ENCODE assay signal across 8 cellular contexts in the genomic region with DNA sequence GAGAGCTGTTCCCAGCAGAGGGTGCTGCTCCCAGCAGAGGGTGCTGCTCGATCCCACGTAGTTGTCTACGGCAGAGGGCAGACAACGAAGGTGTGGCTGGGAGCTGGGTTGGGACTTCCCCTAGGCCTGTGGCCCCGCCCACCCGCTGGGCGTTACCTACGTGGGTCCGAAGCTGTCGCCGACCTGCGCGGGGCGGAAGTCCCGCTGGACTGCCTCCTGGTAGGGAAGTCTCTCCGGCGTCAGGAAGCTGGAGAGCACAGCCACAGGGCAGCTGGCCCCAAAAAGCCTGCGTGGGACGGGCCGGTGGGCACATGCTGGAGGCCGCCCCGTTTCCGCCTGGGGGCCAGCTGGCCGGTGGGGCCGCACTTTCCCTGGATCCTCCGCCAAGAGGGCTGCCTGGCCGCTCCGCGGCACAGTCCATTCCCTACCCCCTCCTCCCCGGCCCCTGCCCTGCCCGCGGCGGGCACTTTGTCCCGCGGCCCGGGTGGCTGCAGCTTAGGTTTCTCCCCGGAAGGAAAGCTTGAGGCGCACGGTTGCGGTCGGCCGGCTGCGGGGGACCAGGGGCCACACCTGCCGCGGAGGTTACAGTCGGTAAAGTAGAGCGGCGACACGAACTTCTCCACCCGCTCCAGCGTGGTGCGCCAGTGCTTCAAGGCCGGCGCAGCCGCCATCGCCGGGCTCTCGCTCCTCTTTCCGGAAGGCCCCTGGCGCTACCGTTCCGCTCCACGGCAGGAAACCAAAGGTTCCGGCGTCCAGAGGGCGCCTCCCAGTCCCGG. TPM values are rescaled to one million over a fixed set of nuclear protein-coding genes. Genes with fewer than 3 reads are reported as not detected.
DNase-seq lines count a peak whose midpoint lies in the region; ATAC-seq and TF ChIP-seq lines count a peak whose summit lies in the region.

A gene (minus strand): TSS at position 695 of the 776 bp plus-strand sequence. CDS start 24 bp downstream, at position 671.

- H3K36me3 ChIP-seq in right atrium auricular region (peaks cover 61% of the 10 kb centered on the region), uterus (no peaks in the 10 kb centered on the region)

- peak; percentile 48 to 71 for TF ChIP-seq POLR2A in uterus (IDR thresholded peaks at IDR 0.05)

- ATAC-seq in GM18502 (IDR thresholded peaks at IDR 0.05; ENCODE audit: poor library complexity, unreplicated experiment) (peak; percentile 81), HG02970 (IDR thresholded peaks at IDR 0.05; ENCODE audit: low FRiP score, unreplicated experiment) (peak; percentile 76)

- H3K27me3 ChIP-seq in right atrium auricular region (no peaks in the 10 kb centered on the region), uterus (no peaks in the 10 kb centered on the region)

- H3K4me1 ChIP-seq in right atrium auricular region (peaks cover 0 to 22% of the 10 kb centered on the region in 2 donors), uterus (no peaks in the 10 kb centered on the region)

- H3K4me3 ChIP-seq in right atrium auricular region (peak within 1 kb of the TSS; percentile 71 to 90), uterus (peak within 1 kb of the TSS; percentile 85 to 98)

- H3K9me3 ChIP-seq in right atrium auricular region (no peaks in the 10 kb centered on the region), uterus (no peaks in the 10 kb centered on the region)

- DNase-seq in NCI-H187 treated with DMSO at 0.1 percent for 48 hours (lab: John Stamatoyannopoulos, UW) (peak; percentile 27), anterior cingulate cortex (lab: John Stamatoyannopoulos, UW) (peak; percentile 31 to 94 (median 83)), right atrium auricular region (ENCODE audit: low spot score) (peak; percentile 94), pulmonary artery endothelial cell (ENCODE audit: low read depth, low spot score) (peak; percentile 72), uterus (peak; percentile 92 to 94)

- intact Hi-C loops in T-helper 2 cell treated with Interferon-gamma antibody and Interleukin-4, amounts not matched to agents 100 ng/mL and 5 ng/mL, for 36 hours (cut with micrococcal nuclease): loop anchor here (1.0 kb wide), 3 partner anchors 83 to 315 kb away; a partner anchor contains a TSS
- intact Hi-C loops in uterus (cut with DNase I; ENCODE audit: low total_unique reads): loop anchor here (10.0 kb wide), 1 partner anchor 257 kb away; a partner anchor contains a TSS

- TF ChIP-seq CTCF in right atrium auricular region (IDR thresholded peaks at IDR 0.05) (peak; percentile 42 to 81), uterus (IDR thresholded peaks at IDR 0.05) (peak; percentile 71 to 85 (median 77))

- peak within 1 kb of the TSS; percentile 96 to 97 for H3K27ac ChIP-seq in right atrium auricular region
- peak within 1 kb of the TSS; percentile 92 to 96 for H3K27ac ChIP-seq in uterus

RNA-seq across cellular contexts. Expression of the gene that starts here (rescaled TPM):
- 195 and 196 TPM in 2 replicates for total RNA-seq in T-helper 2 cell treated with Interferon-gamma antibody and Interleukin-4, amounts not matched to agents 100 ng/mL and 5 ng/mL, for 36 hours
- 10 to 100 TPM; 63.2 to 81.8 TPM for total RNA-seq in right atrium auricular region
- 118 and 136 TPM in 2 replicates for total RNA-seq in pulmonary artery endothelial cell
- 100 to 1,000 TPM; 154 to 330 (median 180) TPM for total RNA-seq in uterus

Comparison
In these comparisons a context has a peak if more than half of its experiments do, and no peak if none do; other contexts are left out.
1. Peak in every context shown above with its lines: DNase-seq, ATAC-seq, H3K4me3 ChIP-seq and H3K27ac ChIP-seq.
2. DNase-seq: peak in every context shown above with its lines; median percentile 94 in right atrium auricular region; 93 in uterus; 83 in anterior cingulate cortex; 72 in pulmonary artery endothelial cell; 27 in NCI-H187 treated with DMSO at 0.1 percent for 48 hours.